25 cellular contexts compared by ENCODE assay signal in genomic region chr4:158304694-158305093, GRCh38.
"Had no signal": no experiment of that assay in that cellular context is flagged by ENCODE, and none has a peak within 500 bp of the region (broad histone marks: within the 10 kb centered on the region; RNA-seq: fewer than 3 reads in every experiment).

No MANE protein-coding gene starts in this region.

- H3K27ac ChIP-seq: epithelial cell of prostate, esophagus squamous epithelium, gastrocnemius medialis, heart right ventricle, left lung, lower lobe of right lung had no signal

- H3K4me3 ChIP-seq: esophagus squamous epithelium, gastrocnemius medialis, heart right ventricle, left lung, lower lobe of right lung had no signal

- H3K9me3 ChIP-seq: esophagus squamous epithelium, gastrocnemius medialis had no signal

- H3K36me3 Mint-ChIP-seq: memory B cell; naive thymus-derived CD4-positive, alpha-beta T cell; natural killer cell had no signal

- ATAC-seq: effector memory CD8-positive, alpha-beta T cell; esophagus mucosa; gastrocnemius medialis; heart right ventricle; left cardiac atrium; left lung; left ventricle myocardium superior; lower lobe of right lung; naive thymus-derived CD4-positive, alpha-beta T cell; natural killer cell had no signal

- H3K4me1 ChIP-seq: esophagus squamous epithelium, gastrocnemius medialis, heart right ventricle, left lung, lower lobe of right lung had no signal

- H3K36me3 ChIP-seq: esophagus squamous epithelium, gastrocnemius medialis, heart right ventricle, left lung, lower lobe of right lung had no signal

- H3K27me3 Mint-ChIP-seq: dendritic cell treated with granulocyte-macrophage colony-stimulating factor and Interleukin-4, amounts not matched to agents 40 ng/mL and 50 ng/mL, for 4 days; effector memory CD8-positive, alpha-beta T cell; memory B cell had no signal

- H3K27me3 ChIP-seq: esophagus squamous epithelium, gastrocnemius medialis, heart right ventricle, left lung had no signal

- H3K4me3 Mint-ChIP-seq: dendritic cell treated with granulocyte-macrophage colony-stimulating factor and Interleukin-4, amounts not matched to agents 40 ng/mL and 50 ng/mL, for 4 days; effector memory CD8-positive, alpha-beta T cell; endodermal cell; memory B cell; naive thymus-derived CD4-positive, alpha-beta T cell; natural killer cell had no signal

- DNase-seq: cortex of kidney; effector CD8-positive, alpha-beta T cell; effector memory CD8-positive, alpha-beta T cell; endodermal cell; erythroblast; esophagus squamous epithelium; foreskin fibroblast; foreskin melanocyte; gastrocnemius medialis; glutamatergic neuron; head of caudate nucleus; heart right ventricle; hippocampal formation; left cardiac atrium; left lung; left ventricle myocardium superior; lower lobe of right lung; mesendoderm; midbrain; naive thymus-derived CD4-positive, alpha-beta T cell; natural killer cell had no signal

- H3K27ac Mint-ChIP-seq: dendritic cell treated with granulocyte-macrophage colony-stimulating factor and Interleukin-4, amounts not matched to agents 40 ng/mL and 50 ng/mL, for 4 days; effector memory CD8-positive, alpha-beta T cell; endodermal cell; memory B cell; naive thymus-derived CD4-positive, alpha-beta T cell; natural killer cell had no signal

- H3K4me1 Mint-ChIP-seq: endodermal cell; memory B cell; naive thymus-derived CD4-positive, alpha-beta T cell; natural killer cell had no signal
